Comparison of ENCODE assay signal across 8 cellular contexts in genomic region chr22:20750461-20751184, GRCh38. TPM values are rescaled to one million over a fixed set of nuclear protein-coding genes. Genes with fewer than 3 reads are reported as not detected.
A peak's percentile ranks its signal among the peaks of the same experiment; 100 is the strongest.
DNase-seq lines count a peak whose midpoint lies in the region; ATAC-seq and TF ChIP-seq lines count a peak whose summit lies in the region.

No MANE protein-coding gene starts in this region.

- H3K9me3 Mint-ChIP-seq in chondrocyte (ENCODE audit: low read depth) = no peaks in the 10 kb centered on the region

- peak overlapping the region; percentile 95 for H3K27ac Mint-ChIP-seq in chondrocyte (ENCODE audit: unreplicated experiment)

- H3K27ac ChIP-seq in thoracic aorta = peak overlapping the region in 1 of 2 donors; percentile 34

- peaks cover 26% of the 10 kb centered on the region for H3K36me3 ChIP-seq in thoracic aorta

- no peaks in the 10 kb centered on the region for H3K9me3 ChIP-seq in thoracic aorta

- H3K4me3 ChIP-seq in thoracic aorta = no peak overlapping the region

- no peaks in the 10 kb centered on the region for H3K27me3 ChIP-seq in thoracic aorta (replicated peaks; ENCODE audit: insufficient read depth)

- TF ChIP-seq CTCF in chondrocyte (IDR thresholded peaks at IDR 0.05) (no peak), thoracic aorta (IDR thresholded peaks at IDR 0.05) (no peak)

- peaks cover 35% of the 10 kb centered on the region for H3K4me1 Mint-ChIP-seq in chondrocyte (ENCODE audit: low read depth)

- no peaks in the 10 kb centered on the region for H3K27me3 Mint-ChIP-seq in chondrocyte (ENCODE audit: low read depth)

- peaks cover 0 to 35% of the 10 kb centered on the region in 2 donors for H3K4me1 ChIP-seq in thoracic aorta (ENCODE audit: control insufficient read depth in 1 of 2, low read depth in 2 of 2)

- ATAC-seq in HG02759 (IDR thresholded peaks at IDR 0.05; ENCODE audit: unreplicated experiment) = peak; percentile 43
- ATAC-seq in thoracic aorta (ENCODE audit: insufficient number of reproducible peaks, low FRiP score, low read depth) = no peak

- DNase-seq in COLO668 (lab: John Stamatoyannopoulos, UW; ENCODE audit: unreplicated experiment) (peak; percentile 72), RPMI8226 (peak; percentile 70), chondrocyte (ENCODE audit: low spot score) (no peak), lung microvascular endothelial cell (ENCODE audit: low read depth in 2 of 2) (peak; percentile 55 to 91), thoracic aorta (ENCODE audit: low spot score) (peak; percentile 32), NCI-H2081 treated with DMSO at 0.1 percent for 48 hours (lab: John Stamatoyannopoulos, UW) (no peak), NCI-H2107 (lab: John Stamatoyannopoulos, UW) (no peak)

- peak overlapping the region; percentile 48 for H3K4me3 Mint-ChIP-seq in chondrocyte (ENCODE audit: unreplicated experiment)

- H3K36me3 Mint-ChIP-seq in chondrocyte (ENCODE audit: low read depth) = peaks cover 15% of the 10 kb centered on the region

RNA-seq across cellular contexts. Expression of gene SERPIND1, which starts 23.3 kb away (rescaled TPM):
- total RNA-seq in chondrocyte (not detected in 3 replicates), lung microvascular endothelial cell (under 0.01 TPM in 2 replicates), thoracic aorta (not detected)

Comparison
In these comparisons a context has a peak if more than half of its experiments do, and no peak if none do; other contexts are left out.
1. DNase-seq: peak in COLO668 (single experiment), RPMI8226 (single experiment), lung microvascular endothelial cell (2 of 2) and thoracic aorta (single experiment); none in chondrocyte (single experiment), NCI-H2081 treated with DMSO at 0.1 percent for 48 hours (single experiment) and NCI-H2107 (single experiment).